1 cellular context compared by ENCODE assay signal in the genomic region with DNA sequence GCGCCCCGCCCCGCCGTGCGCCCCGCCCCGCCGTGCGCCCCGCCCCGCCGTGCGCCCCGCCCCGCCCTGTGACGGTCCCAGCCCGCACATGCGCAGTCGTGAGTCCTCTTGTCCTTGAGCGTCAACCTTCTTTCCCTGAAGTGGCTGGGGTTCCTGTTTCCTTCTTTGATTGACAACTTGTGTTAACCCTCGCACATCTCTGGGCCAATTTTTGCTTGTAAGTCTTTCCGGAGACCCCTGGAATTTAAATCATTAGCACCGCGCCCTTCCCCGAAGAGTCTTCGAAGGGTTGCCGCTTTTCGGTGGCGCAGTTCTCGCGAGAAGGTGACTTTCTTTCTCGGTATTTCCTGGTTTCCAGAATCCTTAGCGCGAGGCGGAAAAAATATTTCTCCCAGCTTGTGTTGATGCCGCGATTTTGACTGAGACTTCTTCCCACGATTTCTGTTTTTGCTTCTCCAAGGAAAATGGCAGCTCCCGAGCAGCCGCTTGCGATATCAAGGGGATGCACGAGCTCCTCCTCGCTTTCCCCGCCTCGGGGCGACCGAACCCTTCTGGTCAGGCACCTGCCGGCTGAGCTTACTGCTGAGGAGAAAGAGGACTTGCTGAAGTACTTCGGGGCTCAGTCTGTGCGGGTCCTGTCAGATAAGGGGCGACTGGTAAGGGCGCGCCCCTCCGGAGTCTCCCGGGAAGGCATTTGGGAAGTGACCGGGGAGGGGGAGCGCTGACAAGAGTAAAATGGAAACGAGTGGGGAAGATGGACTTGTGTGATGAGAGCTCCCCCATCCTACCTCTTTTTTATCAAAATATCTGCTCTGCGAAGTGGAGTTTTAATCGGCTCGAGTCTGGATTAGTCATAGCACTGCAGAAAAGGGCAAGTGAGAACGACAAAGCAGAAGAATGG.
TF ChIP-seq lines count a peak whose summit lies in the region.

Gene RNPC3 (plus strand): TSS at position 93 of the 901 bp plus-strand sequence. CDS start 372 bp downstream, at position 465.

TF ChIP-seq in GM12878, 131 proteins besides CTCF, POLR2A, EP300 and RAD21 (continued from another document):
- TF ChIP-seq ETV6 (conservative IDR thresholded peaks at IDR 0.05 in 1 of 2, IDR thresholded peaks at IDR 0.05 in 1 of 2; ENCODE audit: borderline replicate concordance in 1 of 2, low read depth in 1 of 2) (no peak), POLR2AphosphoS5 (IDR thresholded peaks at IDR 0.05; ENCODE audit: low read length) (peak; percentile 82), MLLT1 (IDR thresholded peaks at IDR 0.05) (peak; percentile 71), YBX1 (IDR thresholded peaks at IDR 0.05) (no peak), IKZF2 (IDR thresholded peaks at IDR 0.05) (peak; percentile 64 to 77; a peak in 3 of 4 replicates), ZSCAN29 (IDR thresholded peaks at IDR 0.05) (no peak), HDGF (IDR thresholded peaks at IDR 0.05) (no peak), E2F8 (IDR thresholded peaks at IDR 0.05; ENCODE audit: low read depth, partially characterized antibody) (peak; percentile 54), HDAC6 (IDR thresholded peaks at IDR 0.05; ENCODE audit: unreplicated experiment) (no peak), BACH1 (IDR thresholded peaks at IDR 0.05; ENCODE audit: borderline replicate concordance) (no peak), JUNB (IDR thresholded peaks at IDR 0.05) (no peak; the same call in 1 of the 2 replicates), IKZF1 (conservative IDR thresholded peaks at IDR 0.05) (peak; percentile 67), LARP7 (IDR thresholded peaks at IDR 0.05) (no peak), EED (IDR thresholded peaks at IDR 0.05; ENCODE audit: low read depth) (peak; percentile 56; the same call in 1 of the 2 replicates), RBBP5 (conservative IDR thresholded peaks at IDR 0.05) (0 out of 2 replicates have a peak, but pooled peaks have one; percentile 62), TCF3 (IDR thresholded peaks at IDR 0.05; ENCODE audit: borderline replicate concordance, insufficient read depth, low read depth, low read length) (no peak), MYC (IDR thresholded peaks at IDR 0.05; ENCODE audit: insufficient read depth, insufficient read length, insufficient replicate concordance, low read length, severe bottlenecking) (no peak), SIN3A (IDR thresholded peaks at IDR 0.05; ENCODE audit: low read depth, low read length) (no peak), PAX5 (IDR thresholded peaks at IDR 0.05; ENCODE audit: borderline replicate concordance, low read depth, low read length) (no peak), CEBPZ (IDR thresholded peaks at IDR 0.05; ENCODE audit: low read depth, low read length) (no peak), SMAD1 (IDR thresholded peaks at IDR 0.05; ENCODE audit: low read depth, partially characterized antibody) (peak; percentile 59), JUND (IDR thresholded peaks at IDR 0.05; ENCODE audit: low read depth, low read length) (no peak), SP1 (IDR thresholded peaks at IDR 0.05; ENCODE audit: low read depth, low read length) (no peak), RUNX3 (IDR thresholded peaks at IDR 0.05; ENCODE audit: low read length) (no peak)
- TF ChIP-seq, protein P1, sequence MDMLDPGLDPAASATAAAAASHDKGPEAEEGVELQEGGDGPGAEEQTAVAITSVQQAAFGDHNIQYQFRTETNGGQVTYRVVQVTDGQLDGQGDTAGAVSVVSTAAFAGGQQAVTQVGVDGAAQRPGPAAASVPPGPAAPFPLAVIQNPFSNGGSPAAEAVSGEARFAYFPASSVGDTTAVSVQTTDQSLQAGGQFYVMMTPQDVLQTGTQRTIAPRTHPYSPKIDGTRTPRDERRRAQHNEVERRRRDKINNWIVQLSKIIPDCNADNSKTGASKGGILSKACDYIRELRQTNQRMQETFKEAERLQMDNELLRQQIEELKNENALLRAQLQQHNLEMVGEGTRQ (IDR thresholded peaks at IDR 0.05; ENCODE audit: borderline replicate concordance, low read depth, low read length) = no peak
